13 cellular contexts compared by ENCODE assay signal in the genomic region with DNA sequence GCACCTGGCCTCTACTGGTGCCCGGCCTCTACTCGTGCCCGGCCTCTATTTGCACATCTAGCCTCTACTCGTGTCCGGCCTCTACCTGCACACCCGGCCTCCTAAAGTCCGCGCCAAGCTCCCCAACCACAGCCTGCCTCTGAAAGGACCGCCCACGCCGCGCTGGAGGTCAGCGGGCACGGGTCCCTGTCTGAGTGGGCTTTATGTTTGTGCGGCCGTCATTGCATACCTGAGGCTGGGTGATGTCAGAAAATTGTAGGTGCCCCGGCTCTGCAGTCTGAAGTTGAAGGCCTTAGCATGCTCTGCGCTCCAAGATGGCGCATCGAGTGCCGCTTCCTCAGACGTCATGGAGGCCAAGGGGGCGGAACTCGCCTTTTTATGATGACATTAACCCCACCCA. TPM values are rescaled to one million over a fixed set of nuclear protein-coding genes. Genes with fewer than 3 reads are reported as not detected.
DNase-seq lines count a peak whose midpoint lies in the region; ATAC-seq and TF ChIP-seq lines count a peak whose summit lies in the region.
"Had no signal": no experiment of that assay in that cellular context is flagged by ENCODE, and none has a peak within 500 bp of the region (broad histone marks: within the 10 kb centered on the region; RNA-seq: fewer than 3 reads in every experiment).

No MANE protein-coding gene starts in this region.

- peaks cover 10% of the 10 kb centered on the region for H3K27me3 Mint-ChIP-seq in neural progenitor cell (ENCODE audit: insufficient read depth, low read depth)

- intact Hi-C loops in heart left ventricle (cut with DNase I) (loop anchor here in 1 of 10 donors (5.0 kb wide), 1 partner anchor 37 kb away; a partner anchor contains a TSS), left ventricle myocardium superior (cut with micrococcal nuclease) (no loop called here), dorsolateral prefrontal cortex (cut with DNase I) (no loop called here)

- TF ChIP-seq CTCF in heart left ventricle (IDR thresholded peaks at IDR 0.05) (no peak), dorsolateral prefrontal cortex (IDR thresholded peaks at IDR 0.05 in 54 of 56, conservative IDR thresholded peaks at IDR 0.05 in 2 of 56; ENCODE audit: low read depth in 1 of 56, partially characterized antibody in 56 of 56) (no peak), neural progenitor cell (IDR thresholded peaks at IDR 0.05) (no peak)

- no peak for TF ChIP-seq POLR2A in heart left ventricle (IDR thresholded peaks at IDR 0.05)

- H2AFZ ChIP-seq in neural progenitor cell (replicated peaks) = no peak overlapping the region

- no peak overlapping the region for H3K9ac ChIP-seq in neural progenitor cell

- no peaks in the 10 kb centered on the region for H4K20me1 ChIP-seq in neural progenitor cell (ENCODE audit: low read depth)

- peak overlapping the region; percentile 46 for H3K4me3 Mint-ChIP-seq in neural progenitor cell

- WGBS in heart left ventricle, 4 donors = 75 to 96% (median 91%) methylated on average over 24 of the region's 24 CpGs
- WGBS in urinary bladder = 67% methylated on average over 24 of the region's 24 CpGs

- H3K27me3 ChIP-seq in heart left ventricle (no peaks in the 10 kb centered on the region), dorsolateral prefrontal cortex (no peaks in the 10 kb centered on the region), neural progenitor cell (no peaks in the 10 kb centered on the region)
- H3K27me3 ChIP-seq: adrenal gland had no signal

- no peaks in the 10 kb centered on the region for H3K79me2 ChIP-seq in neural progenitor cell (ENCODE audit: low read depth)

- H3K4me1 ChIP-seq in heart left ventricle = peaks cover 0 to 16% (median 8%) of the 10 kb centered on the region in 12 donors
- H3K4me1 ChIP-seq in neural progenitor cell = peaks cover 8% of the 10 kb centered on the region
- H3K4me1 ChIP-seq in urinary bladder (ENCODE audit: insufficient read depth) = no peaks in the 10 kb centered on the region
- H3K4me1 ChIP-seq: adrenal gland had no signal

- DNase-seq in heart left ventricle (no peak), left ventricle myocardium superior (no peak), dorsolateral prefrontal cortex (no peak), neural progenitor cell (ENCODE audit: low spot score) (no peak), NCI-H2196 treated with DMSO at 0.1 percent for 48 hours (lab: John Stamatoyannopoulos, UW; ENCODE audit: unreplicated experiment) (no peak), retina (no peak)
- DNase-seq: activated CD4-positive, alpha-beta T cell treated with anti-CD3 and anti-CD28 coated beads for 4 hours; NCI-H2081 treated with DMSO at 0.1 percent for 48 hours; stimulated activated naive CD4-positive, alpha-beta T cell had no signal

- H3K9me3 ChIP-seq in heart left ventricle (peaks cover 0 to 58% (median 9%) of the 10 kb centered on the region in 12 donors), neural progenitor cell (ENCODE audit: low read depth) (peaks cover 3% of the 10 kb centered on the region)

- H3K36me3 ChIP-seq in heart left ventricle (peaks cover 0 to 36% (median 8%) of the 10 kb centered on the region in 9 donors), neural progenitor cell (peaks cover 3% of the 10 kb centered on the region), urinary bladder (ENCODE audit: insufficient read depth) (no peaks in the 10 kb centered on the region)
- H3K36me3 ChIP-seq: adrenal gland had no signal

- peaks cover 3% of the 10 kb centered on the region for H3K4me1 Mint-ChIP-seq in neural progenitor cell

- no peak overlapping the region for H3K27ac Mint-ChIP-seq in neural progenitor cell

- peaks cover 14% of the 10 kb centered on the region for H3K36me3 Mint-ChIP-seq in neural progenitor cell

- H3K27ac ChIP-seq in heart left ventricle = peak overlapping the region in 3 of 12 donors; percentile 90 to 95 (median 94)
- peak overlapping the region in 18 of 59 donors; percentile 84 to 99 (median 97) for H3K27ac ChIP-seq in dorsolateral prefrontal cortex
- no peak overlapping the region for H3K27ac ChIP-seq in neural progenitor cell
- no peak overlapping the region for H3K27ac ChIP-seq in urinary bladder (ENCODE audit: low read depth)

- peak overlapping the region in 9 of 12 donors; percentile 64 to 95 (median 77) for H3K4me3 ChIP-seq in heart left ventricle
- peak overlapping the region in 55 of 59 donors; percentile 60 to 98 (median 82) for H3K4me3 ChIP-seq in dorsolateral prefrontal cortex
- H3K4me3 ChIP-seq in neural progenitor cell = no peak overlapping the region
- H3K4me3 ChIP-seq in urinary bladder (ENCODE audit: low read depth, low read length) = peak overlapping the region; percentile 64
- H3K4me3 ChIP-seq: K562 had no signal

- peaks cover 62% of the 10 kb centered on the region for H3K9me3 Mint-ChIP-seq in neural progenitor cell

- peaks cover 6% of the 10 kb centered on the region for H3F3A ChIP-seq in neural progenitor cell (ENCODE audit: low read depth)

- ATAC-seq in heart left ventricle (no peak), left ventricle myocardium superior (no peak), HG03354 (IDR thresholded peaks at IDR 0.05; ENCODE audit: poor library complexity, severe bottlenecking, unreplicated experiment) (no peak)
- ATAC-seq: K562 had no signal

- no peak overlapping the region for H3K4me2 ChIP-seq in neural progenitor cell

RNA-seq across cellular contexts. Expression of a gene that starts 1.1 kb away (rescaled TPM):
- total RNA-seq in heart left ventricle (1 to 10 TPM; 2.1 to 4.5 (median 3.4) TPM), left ventricle myocardium superior (4.1 TPM), dorsolateral prefrontal cortex (10 to 100 TPM in 119 of 120 experiments, 1 to 10 TPM in 1; 9.8 to 28.1 (median 16.8) TPM), neural progenitor cell (ENCODE audit: low replicate concordance) (9.5 and 11.1 TPM in 2 replicates), urinary bladder (12.6 TPM)
- polyA plus RNA-seq in heart left ventricle (1 to 10 TPM; 2.0 to 3.9 TPM), urinary bladder (9.0 TPM)
- total RNA-seq: K562 had no signal
- polyA plus RNA-seq: K562 had no signal

RNA-seq across cellular contexts. Expression of a gene that starts 26.4 kb away (rescaled TPM):
- total RNA-seq in heart left ventricle (not detected), left ventricle myocardium superior (not detected), dorsolateral prefrontal cortex (10 to 100 TPM in 1 of 120 experiments, 1 to 10 TPM in 118, under 1 TPM in 1; 0.94 to 10.6 (median 4.2) TPM), neural progenitor cell (ENCODE audit: low replicate concordance) (0.67 and 4.1 TPM in 2 replicates), urinary bladder (not detected)
- polyA plus RNA-seq in heart left ventricle (under 1 TPM in 1 of 2 donors, not detected in 1; 0.14 TPM), urinary bladder (0.44 TPM)
- total RNA-seq: K562 had no signal
- polyA plus RNA-seq: K562 had no signal

RNA-seq across cellular contexts. Expression of a gene that starts 37.8 kb away (rescaled TPM):
- 100 to 1,000 TPM in 1 of 9 donors, 10 to 100 TPM in 8; 45.1 to 114 (median 73.4) TPM for total RNA-seq in heart left ventricle
- 10 to 100 TPM; 41.9 to 71.8 TPM for polyA plus RNA-seq in heart left ventricle
- total RNA-seq in left ventricle myocardium superior = 73.4 TPM
- 100 to 1,000 TPM; 140 to 230 (median 177) TPM for total RNA-seq in dorsolateral prefrontal cortex
- total RNA-seq in neural progenitor cell (ENCODE audit: low replicate concordance) = 49.1 and 144 TPM in 2 replicates
- 73.1 TPM for total RNA-seq in urinary bladder
- polyA plus RNA-seq in urinary bladder = 98.2 TPM

RNA-seq across cellular contexts. Expression of a gene that starts 57.6 kb away (rescaled TPM):
- total RNA-seq in heart left ventricle (10 to 100 TPM in 7 of 9 donors, 1 to 10 TPM in 2; 7.8 to 14.3 (median 12.2) TPM), left ventricle myocardium superior (14.1 TPM), dorsolateral prefrontal cortex (10 to 100 TPM; 14.4 to 48.2 (median 23.9) TPM), neural progenitor cell (ENCODE audit: low replicate concordance) (48.7 and 50.9 TPM in 2 replicates), urinary bladder (35.4 TPM)
- polyA plus RNA-seq in heart left ventricle (10 to 100 TPM in 1 of 2 donors, 1 to 10 TPM in 1; 6.4 to 10.7 TPM), urinary bladder (11.2 TPM)
